In the genomic region with DNA sequence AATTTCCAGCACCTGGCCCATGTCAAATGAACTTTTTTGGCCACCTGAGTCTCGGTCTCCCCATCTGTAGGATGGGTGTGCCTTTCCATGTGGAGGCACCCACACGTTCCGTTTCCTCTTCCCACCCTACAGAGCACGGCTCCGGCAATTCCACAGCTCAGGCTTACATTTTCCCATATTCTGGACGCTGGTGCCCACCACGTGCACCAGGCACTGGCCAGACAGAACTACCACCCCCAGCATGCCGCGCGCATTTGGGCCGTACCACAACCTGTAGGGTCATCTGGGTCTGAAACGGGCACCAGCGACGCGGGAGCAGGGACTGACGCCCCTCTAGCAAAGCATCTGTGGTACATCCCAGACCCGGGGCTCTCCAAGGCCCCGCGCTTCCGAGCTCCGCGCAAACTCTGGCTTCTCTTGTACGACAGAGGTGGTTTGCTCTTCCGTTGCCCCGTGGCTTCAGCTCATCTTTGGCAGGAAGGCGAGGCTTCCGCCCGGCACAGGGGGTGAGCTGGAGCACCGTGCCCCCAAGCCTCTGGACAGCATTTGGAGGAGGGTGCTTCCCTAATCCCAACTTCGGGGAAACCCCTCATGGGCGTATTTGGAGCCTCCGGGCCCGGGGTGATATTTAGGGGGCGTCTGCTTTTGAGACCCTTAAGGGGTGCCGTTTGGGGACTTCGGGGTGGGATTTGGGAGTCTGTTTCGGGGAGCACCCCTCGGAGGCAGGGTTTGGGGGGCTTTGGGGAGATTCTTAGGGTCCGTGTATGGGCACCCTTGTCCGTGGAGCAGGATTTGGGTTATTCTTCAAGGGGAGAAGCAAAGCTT, we compare ENCODE assay signal across 8 cellular contexts. TPM values are rescaled to one million over a fixed set of nuclear protein-coding genes. Genes with fewer than 3 reads are reported as not detected.
DNase-seq lines count a peak whose midpoint lies in the region; ATAC-seq, FAIRE-seq and TF ChIP-seq lines count a peak whose summit lies in the region.

No MANE protein-coding gene starts in this region.

- peaks cover 30% of the 10 kb centered on the region for H3K79me2 ChIP-seq in OCI-LY7 (ENCODE audit: insufficient read depth, low read depth, low read length)

- H3K4me2 ChIP-seq in OCI-LY7 (ENCODE audit: low read length): peak overlapping the region; percentile 96

- no peaks in the 10 kb centered on the region for H3K9me3 Mint-ChIP-seq in IgD-negative memory B cell

- no peaks in the 10 kb centered on the region for H3K36me3 Mint-ChIP-seq in IgD-negative memory B cell

- BruUV-seq in OCI-LY7 (replicated peaks; lab: Mats Ljungman, UMichigan): no TSS peak

- no peaks in the 10 kb centered on the region for H3K27me3 Mint-ChIP-seq in IgD-negative memory B cell

- peak overlapping the region; percentile 99 for H3K27ac ChIP-seq in OCI-LY7 (ENCODE audit: low read depth, low read length, poor library complexity, severe bottlenecking)

- H3K4me3 ChIP-seq in OCI-LY7 (ENCODE audit: low read depth, low read length, poor library complexity, severe bottlenecking): peak overlapping the region; percentile 94
- H3K4me3 ChIP-seq in mucosa of stomach (ENCODE audit: low read length): peak overlapping the region; percentile 43

- TF ChIP-seq CTCF in D721Med (IDR thresholded peaks at IDR 0.05; ENCODE audit: insufficient read depth, missing control alignments) (no peak), OCI-LY7 (conservative IDR thresholded peaks at IDR 0.05; ENCODE audit: low read length) (no peak)

- peak; percentile 57 for TF ChIP-seq POLR2A in erythroblast (IDR thresholded peaks at IDR 0.05; ENCODE audit: low read length)

- DNase-seq in D721Med (ENCODE audit: insufficient read length, low spot score) (peak; percentile 56), OCI-LY7 (ENCODE audit: low spot score) (peak; percentile 94), activated T-cell treated with anti-CD3 and anti-CD28 coated beads for 24 hours (ENCODE audit: low read depth) (peak; percentile 76), erythroblast (lab: John Stamatoyannopoulos, UW) (peak; percentile 90 to 94)
- DNase-seq in stimulated activated CD8-positive, alpha-beta memory T cell treated with anti-CD3 and anti-CD28 coated beads, Interleukin-4, amount 100 ng/mL, for 4 hours (ENCODE audit: low read depth in 2 of 2, low spot score in 1 of 2): peak; percentile 44 to 71

- ATAC-seq in GM21515 (IDR thresholded peaks at IDR 0.05; ENCODE audit: unreplicated experiment): peak; percentile 55

- peak overlapping the region; percentile 81 to 98 (median 92) for H3K4me3 Mint-ChIP-seq in IgD-negative memory B cell

- H3K27ac Mint-ChIP-seq in IgD-negative memory B cell: peak overlapping the region; percentile 89 to 96 (median 93)

- CTCF ChIA-PET in OCI-LY7 (lab: Charles Lee; ENCODE audit: unreplicated experiment): no interaction called here

- peak overlapping the region; percentile 87; the same call in 1 of the 2 replicates for H2AFZ ChIP-seq in OCI-LY7 (ENCODE audit: low read length)

- H3K4me1 ChIP-seq in OCI-LY7 (ENCODE audit: insufficient read depth, low read length, poor library complexity, severe bottlenecking) (peaks cover 17% of the 10 kb centered on the region), mucosa of stomach (ENCODE audit: control insufficient read depth, insufficient read depth, low read length) (peaks cover 6% of the 10 kb centered on the region)

- H3K9me2 ChIP-seq in OCI-LY7 (ENCODE audit: insufficient read depth, low read length): no peaks in the 10 kb centered on the region

- no peak for FAIRE-seq in D721Med (lab: Jason Lieb, UNC)

- peak overlapping the region; percentile 54 for H3K9ac ChIP-seq in mucosa of stomach (ENCODE audit: low read length)

- POLR2A ChIA-PET in OCI-LY7 (lab: Charles Lee): interaction anchor here (0.6 to 1.4 kb wide), 5 partner anchors 27 to 361 kb away, joined by 4 to 8 read pairs (median 5); partner anchors contain the start of genes NDUFB11, RBM10 and USP11

- H3K36me3 ChIP-seq in OCI-LY7 (ENCODE audit: insufficient read depth, low read length) (peaks cover 29% of the 10 kb centered on the region), mucosa of stomach (ENCODE audit: control insufficient read depth, insufficient read depth, low read length) (no peaks in the 10 kb centered on the region)

- H3K9me3 ChIP-seq in OCI-LY7 (ENCODE audit: low read length) (no peaks in the 10 kb centered on the region), mucosa of stomach (ENCODE audit: control insufficient read depth, low read length) (no peaks in the 10 kb centered on the region)

- H3K27me3 ChIP-seq in mucosa of stomach (ENCODE audit: control insufficient read depth, insufficient read depth, low read length): no peaks in the 10 kb centered on the region

- H4K20me1 ChIP-seq in OCI-LY7 (ENCODE audit: insufficient read depth, low read length): no peaks in the 10 kb centered on the region

- H3K4me1 Mint-ChIP-seq in IgD-negative memory B cell: peaks cover 26 to 33% (median 29%) of the 10 kb centered on the region in 3 donors

- intact Hi-C loops in OCI-LY7 (cut with micrococcal nuclease; ENCODE audit: unreplicated experiment): loop anchor here (5.0 kb wide), 1 partner anchor 332 kb away; no protein-coding TSS in a partner anchor

RNA-seq across cellular contexts. Expression of gene UBA1, which starts 3.0 kb away (rescaled TPM):
- polyA plus RNA-seq in IgD-negative memory B cell: 190 TPM
- 137 and 169 TPM in 2 replicates for total RNA-seq in OCI-LY7 (2014; rRNA removed; shearing (Covaris generic))
- total RNA-seq in OCI-LY7 (2022): 294 and 296 TPM in 2 replicates

RNA-seq across cellular contexts. Expression of gene CDK16, which starts 27.8 kb away (rescaled TPM):
- polyA plus RNA-seq in IgD-negative memory B cell: 16.8 TPM
- total RNA-seq in OCI-LY7 (2014; rRNA removed; shearing (Covaris generic)): 49.3 and 68.5 TPM in 2 replicates
- 86.1 and 98.9 TPM in 2 replicates for total RNA-seq in OCI-LY7 (2022)

RNA-seq across cellular contexts. Expression of gene USP11, which starts 42.2 kb away (rescaled TPM):
- 68.6 TPM for polyA plus RNA-seq in IgD-negative memory B cell
- total RNA-seq in OCI-LY7 (2014; rRNA removed; shearing (Covaris generic)): 46.5 and 49.3 TPM in 2 replicates
- 91.8 and 106 TPM in 2 replicates for total RNA-seq in OCI-LY7 (2022)

RNA-seq across cellular contexts. Expression of gene RBM10, which starts 45.6 kb away (rescaled TPM):
- 36.0 TPM for polyA plus RNA-seq in IgD-negative memory B cell
- total RNA-seq in OCI-LY7 (2014; rRNA removed; shearing (Covaris generic)): 40.1 and 45.6 TPM in 2 replicates
- total RNA-seq in OCI-LY7 (2022): 44.9 and 46.6 TPM in 2 replicates

RNA-seq across cellular contexts. Expression of gene NDUFB11, which starts 46.2 kb away (rescaled TPM):
- polyA plus RNA-seq in IgD-negative memory B cell: 197 TPM
- total RNA-seq in OCI-LY7 (2014; rRNA removed; shearing (Covaris generic)): 139 TPM in 2 replicates
- 76.8 and 78.1 TPM in 2 replicates for total RNA-seq in OCI-LY7 (2022)

Comparison
In these comparisons a context has a peak if more than half of its experiments do, and no peak if none do; other contexts are left out.
1. Peak in every context shown above with its lines: DNase-seq, ATAC-seq, H3K4me3 ChIP-seq and H3K27ac ChIP-seq.